Comparison of ENCODE assay signal across 1 cellular context in the genomic region with DNA sequence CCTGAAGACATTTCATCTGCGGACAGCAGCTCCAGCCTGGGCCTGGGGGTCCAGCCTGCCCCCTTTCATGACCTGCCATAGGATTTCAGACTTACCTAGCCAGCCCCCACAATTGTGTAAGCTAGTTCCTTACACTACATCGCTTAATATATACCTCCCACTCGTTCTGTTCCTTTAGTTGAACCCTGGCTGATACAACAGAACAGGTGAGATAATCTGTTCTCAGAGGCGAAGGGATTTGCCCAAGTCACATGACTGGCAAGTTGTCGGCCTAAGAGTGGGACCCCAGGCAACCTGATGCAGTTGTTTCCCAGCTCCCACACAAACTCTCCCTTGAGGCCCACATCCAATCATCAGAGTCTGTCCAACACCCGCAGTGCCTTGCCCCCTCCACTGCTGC.
A peak's percentile ranks its signal among the peaks of the same experiment; 100 is the strongest.
TF ChIP-seq lines count a peak whose summit lies in the region.

No MANE protein-coding gene starts in this region.

TF ChIP-seq in K562, 482 proteins besides CTCF, POLR2A, EP300 and RAD21 (continued from another document):
- TF ChIP-seq, protein P1, sequence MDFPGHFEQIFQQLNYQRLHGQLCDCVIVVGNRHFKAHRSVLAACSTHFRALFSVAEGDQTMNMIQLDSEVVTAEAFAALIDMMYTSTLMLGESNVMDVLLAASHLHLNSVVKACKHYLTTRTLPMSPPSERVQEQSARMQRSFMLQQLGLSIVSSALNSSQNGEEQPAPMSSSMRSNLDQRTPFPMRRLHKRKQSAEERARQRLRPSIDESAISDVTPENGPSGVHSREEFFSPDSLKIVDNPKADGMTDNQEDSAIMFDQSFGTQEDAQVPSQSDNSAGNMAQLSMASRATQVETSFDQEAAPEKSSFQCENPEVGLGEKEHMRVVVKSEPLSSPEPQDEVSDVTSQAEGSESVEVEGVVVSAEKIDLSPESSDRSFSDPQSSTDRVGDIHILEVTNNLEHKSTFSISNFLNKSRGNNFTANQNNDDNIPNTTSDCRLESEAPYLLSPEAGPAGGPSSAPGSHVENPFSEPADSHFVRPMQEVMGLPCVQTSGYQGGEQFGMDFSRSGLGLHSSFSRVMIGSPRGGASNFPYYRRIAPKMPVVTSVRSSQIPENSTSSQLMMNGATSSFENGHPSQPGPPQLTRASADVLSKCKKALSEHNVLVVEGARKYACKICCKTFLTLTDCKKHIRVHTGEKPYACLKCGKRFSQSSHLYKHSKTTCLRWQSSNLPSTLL (IDR thresholded peaks at IDR 0.05) = no peak
- TF ChIP-seq XRCC4 (IDR thresholded peaks at IDR 0.05; ENCODE audit: extremely low read depth, insufficient read depth, insufficient read length) = no peak
- no peak for TF ChIP-seq RBM15 (IDR thresholded peaks at IDR 0.05; ENCODE audit: insufficient read depth, low read length)
- TF ChIP-seq, protein P2, sequence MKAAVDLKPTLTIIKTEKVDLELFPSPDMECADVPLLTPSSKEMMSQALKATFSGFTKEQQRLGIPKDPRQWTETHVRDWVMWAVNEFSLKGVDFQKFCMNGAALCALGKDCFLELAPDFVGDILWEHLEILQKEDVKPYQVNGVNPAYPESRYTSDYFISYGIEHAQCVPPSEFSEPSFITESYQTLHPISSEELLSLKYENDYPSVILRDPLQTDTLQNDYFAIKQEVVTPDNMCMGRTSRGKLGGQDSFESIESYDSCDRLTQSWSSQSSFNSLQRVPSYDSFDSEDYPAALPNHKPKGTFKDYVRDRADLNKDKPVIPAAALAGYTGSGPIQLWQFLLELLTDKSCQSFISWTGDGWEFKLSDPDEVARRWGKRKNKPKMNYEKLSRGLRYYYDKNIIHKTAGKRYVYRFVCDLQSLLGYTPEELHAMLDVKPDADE (conservative IDR thresholded peaks at IDR 0.05; ENCODE audit: control insufficient read depth, low read depth, low read length) = no peak
- TF ChIP-seq, protein P3, sequence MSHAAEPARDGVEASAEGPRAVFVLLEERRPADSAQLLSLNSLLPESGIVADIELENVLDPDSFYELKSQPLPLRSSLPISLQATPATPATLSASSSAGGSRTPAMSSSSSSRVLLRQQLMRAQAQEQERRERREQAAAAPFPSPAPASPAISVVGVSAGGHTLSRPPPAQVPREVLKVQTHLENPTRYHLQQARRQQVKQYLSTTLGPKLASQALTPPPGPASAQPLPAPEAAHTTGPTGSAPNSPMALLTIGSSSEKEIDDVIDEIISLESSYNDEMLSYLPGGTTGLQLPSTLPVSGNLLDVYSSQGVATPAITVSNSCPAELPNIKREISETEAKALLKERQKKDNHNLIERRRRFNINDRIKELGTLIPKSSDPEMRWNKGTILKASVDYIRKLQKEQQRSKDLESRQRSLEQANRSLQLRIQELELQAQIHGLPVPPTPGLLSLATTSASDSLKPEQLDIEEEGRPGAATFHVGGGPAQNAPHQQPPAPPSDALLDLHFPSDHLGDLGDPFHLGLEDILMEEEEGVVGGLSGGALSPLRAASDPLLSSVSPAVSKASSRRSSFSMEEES (CRISPR knock-in tag; IDR thresholded peaks at IDR 0.05) = peak; percentile 45; the same call in 1 of the 2 replicates
